1 cellular context compared by ENCODE assay signal in genomic region chr11:47247502-47247901, GRCh38.
TF ChIP-seq lines count a peak whose summit lies in the region.

No MANE protein-coding gene starts in this region.

TF ChIP-seq in IMR-90, 13 proteins besides CTCF, POLR2A, EP300 and RAD21:
- TF ChIP-seq CEBPB (IDR thresholded peaks at IDR 0.05; ENCODE audit: low read depth, low read length), result no peak
- no peak for TF ChIP-seq CHD1 (IDR thresholded peaks at IDR 0.05; ENCODE audit: low read depth, low read length)
- TF ChIP-seq RFX5 (IDR thresholded peaks at IDR 0.05; ENCODE audit: low read depth, low read length), result no peak
- TF ChIP-seq BHLHE40 (IDR thresholded peaks at IDR 0.05; ENCODE audit: low read depth, low read length), result no peak
- TF ChIP-seq MAZ (IDR thresholded peaks at IDR 0.05; ENCODE audit: borderline replicate concordance, low read depth, low read length), result no peak
- no peak for TF ChIP-seq RCOR1 (IDR thresholded peaks at IDR 0.05; ENCODE audit: insufficient replicate concordance, low read length)
- no peak for TF ChIP-seq FOS (IDR thresholded peaks at IDR 0.05; ENCODE audit: low read depth, low read length)
- no peak for TF ChIP-seq MAFK (IDR thresholded peaks at IDR 0.05; ENCODE audit: low read depth, low read length)
- TF ChIP-seq SMC3 (IDR thresholded peaks at IDR 0.05; ENCODE audit: low read depth, low read length), result no peak
